14 cellular contexts compared by ENCODE assay signal in genomic region chr14:52789118-52789517, GRCh38. TPM values are rescaled to one million over a fixed set of nuclear protein-coding genes. Genes with fewer than 3 reads are reported as not detected.
DNase-seq lines count a peak whose midpoint lies in the region; ATAC-seq and TF ChIP-seq lines count a peak whose summit lies in the region.
"Had no signal": no experiment of that assay in that cellular context is flagged by ENCODE, and none has a peak within 500 bp of the region (broad histone marks: within the 10 kb centered on the region; RNA-seq: fewer than 3 reads in every experiment).

No MANE protein-coding gene starts in this region.

- peaks cover 6% of the 10 kb centered on the region for H3K36me3 Mint-ChIP-seq in activated CD4-positive, alpha-beta memory T cell treated with anti-CD3 and anti-CD28 coated beads, Interleukin-2, amount 10 ng/mL, durations not matched to agents 7 days and 5 days (ENCODE audit: low read depth)

- H3K9ac ChIP-seq in liver (ENCODE audit: low read depth in 1 of 2, low read length in 2 of 2): peak overlapping the region; percentile 50 to 94

- H3K4me3 ChIP-seq in BE2C (ENCODE audit: low read depth, low read length) (peak overlapping the region; percentile 89), liver (ENCODE audit: low read depth in 1 of 3, low read length in 3 of 3) (peak overlapping the region; percentile 23 to 89 (median 71))
- H3K4me3 ChIP-seq: lower lobe of right lung, transverse colon had no signal

- DNase-seq in BE2C (no peak), HEK293T (ENCODE audit: extremely low spot score) (peak; percentile 9), amniotic stem cell (lab: John Stamatoyannopoulos, UW) (no peak), mucosa of gallbladder (ENCODE audit: low spot score) (no peak)
- no peak for DNase-seq in activated CD4-positive, alpha-beta memory T cell treated with anti-CD3 and anti-CD28 coated beads, Interleukin-2, amount 10 ng/mL, durations not matched to agents 7 days and 5 days
- DNase-seq in stimulated activated CD4-positive, alpha-beta T cell treated with anti-CD3 and anti-CD28 coated beads, Interleukin-4, amount 100 ng/mL, for 4 hours: no peak
- DNase-seq: activated B cell treated with CpG ODN at 0.5 μM for 24 hours; activated naive CD8-positive, alpha-beta T cell treated with anti-CD3 and anti-CD28 coated beads, Interleukin-2, amount 10 ng/mL, durations not matched to agents 7 days and 5 days; lower lobe of right lung; NCI-H2081; RPMI8226; transverse colon had no signal

- no peak overlapping the region for H3K27ac ChIP-seq in liver (ENCODE audit: low read depth in 1 of 2, low read length in 2 of 2)
- H3K27ac ChIP-seq: lower lobe of right lung, transverse colon had no signal

- H3K36me3 ChIP-seq in BE2C (peaks cover 6% of the 10 kb centered on the region; the same call in 1 of the 2 replicates), liver (ENCODE audit: control insufficient read depth in 4 of 4, insufficient read depth in 3 of 4, low read depth in 1 of 4, low read length in 3 of 4) (no peaks in the 10 kb centered on the region)
- H3K36me3 ChIP-seq: lower lobe of right lung, transverse colon had no signal

- H3K4me1 ChIP-seq in BE2C (peaks cover 5% of the 10 kb centered on the region), liver (ENCODE audit: control insufficient read depth in 4 of 4, insufficient read depth in 4 of 4, low read length in 3 of 4) (peaks cover 3 to 18% (median 16%) of the 10 kb centered on the region in 4 donors)

- CTCF ChIA-PET in HEK293T (lab: Yijun Ruan, JAX): interaction anchor here (0.7 to 1.3 kb wide), 2 partner anchors 52 to 1832 kb away, joined by 3 to 7 read pairs; no protein-coding TSS in a partner anchor
- CTCF ChIA-PET in activated CD4-positive, alpha-beta memory T cell treated with anti-CD3 and anti-CD28 coated beads, Interleukin-2, amount 10 ng/mL, durations not matched to agents 7 days and 5 days (lab: Charles Lee): no interaction called here

- no peak overlapping the region for H3K27ac Mint-ChIP-seq in activated CD4-positive, alpha-beta memory T cell treated with anti-CD3 and anti-CD28 coated beads, Interleukin-2, amount 10 ng/mL, durations not matched to agents 7 days and 5 days
- H3K27ac Mint-ChIP-seq: activated B cell treated with CpG ODN at 0.5 μM for 24 hours; activated naive CD8-positive, alpha-beta T cell treated with anti-CD3 and anti-CD28 coated beads, Interleukin-2, amount 10 ng/mL, durations not matched to agents 7 days and 5 days had no signal

- H3K4me1 Mint-ChIP-seq in activated CD4-positive, alpha-beta memory T cell treated with anti-CD3 and anti-CD28 coated beads, Interleukin-2, amount 10 ng/mL, durations not matched to agents 7 days and 5 days: peaks cover 29% of the 10 kb centered on the region

- POLR2A ChIA-PET in HEK293T (lab: Yijun Ruan, JAX): no interaction called here
- POLR2A ChIA-PET in activated CD4-positive, alpha-beta memory T cell treated with anti-CD3 and anti-CD28 coated beads, Interleukin-2, amount 10 ng/mL, durations not matched to agents 7 days and 5 days (lab: Charles Lee): interaction anchor here (1.5 kb wide), 1 partner anchor 15 kb away, joined by 4 read pairs; no protein-coding TSS in a partner anchor

- H3K27me3 ChIP-seq in BE2C (no peaks in the 10 kb centered on the region), liver (ENCODE audit: control insufficient read depth in 4 of 4, insufficient read depth in 4 of 4, low read length in 3 of 4) (no peaks in the 10 kb centered on the region)
- H3K27me3 ChIP-seq: transverse colon had no signal

- TF ChIP-seq CTCF in BE2C (IDR thresholded peaks at IDR 0.05; ENCODE audit: low read depth, low read length) (no peak), liver (IDR thresholded peaks at IDR 0.05; ENCODE audit: low read depth, low read length, missing input control) (no peak)

- H3K4me3 Mint-ChIP-seq in activated CD4-positive, alpha-beta memory T cell treated with anti-CD3 and anti-CD28 coated beads, Interleukin-2, amount 10 ng/mL, durations not matched to agents 7 days and 5 days: peak overlapping the region; percentile 9

- TF ChIP-seq RAD21 in liver (IDR thresholded peaks at IDR 0.05): no peak

- H3K9me3 Mint-ChIP-seq in activated CD4-positive, alpha-beta memory T cell treated with anti-CD3 and anti-CD28 coated beads, Interleukin-2, amount 10 ng/mL, durations not matched to agents 7 days and 5 days: no peaks in the 10 kb centered on the region
- H3K9me3 Mint-ChIP-seq: activated B cell treated with CpG ODN at 0.5 μM for 24 hours; activated naive CD8-positive, alpha-beta T cell treated with anti-CD3 and anti-CD28 coated beads, Interleukin-2, amount 10 ng/mL, durations not matched to agents 7 days and 5 days had no signal

- H3K27me3 Mint-ChIP-seq in activated CD4-positive, alpha-beta memory T cell treated with anti-CD3 and anti-CD28 coated beads, Interleukin-2, amount 10 ng/mL, durations not matched to agents 7 days and 5 days: no peaks in the 10 kb centered on the region
- H3K27me3 Mint-ChIP-seq: activated B cell treated with CpG ODN at 0.5 μM for 24 hours; activated naive CD8-positive, alpha-beta T cell treated with anti-CD3 and anti-CD28 coated beads, Interleukin-2, amount 10 ng/mL, durations not matched to agents 7 days and 5 days had no signal

- H3K9me3 ChIP-seq in BE2C (no peaks in the 10 kb centered on the region), liver (ENCODE audit: control insufficient read depth in 4 of 4, low read length in 3 of 4) (no peaks in the 10 kb centered on the region)
- H3K9me3 ChIP-seq: lower lobe of right lung, transverse colon had no signal

- 46% methylated on average over 2 of the region's 2 CpGs for WGBS in liver

- ATAC-seq in GM21717 (IDR thresholded peaks at IDR 0.05; ENCODE audit: unreplicated experiment): no peak
- ATAC-seq: lower lobe of right lung had no signal

TF ChIP-seq in HEK293T, 16 proteins besides CTCF, POLR2A, EP300 and RAD21 (continues in another document):
- TF ChIP-seq ELF4 (IDR thresholded peaks at IDR 0.05): no peak
- no peak for TF ChIP-seq FOXM1 (IDR thresholded peaks at IDR 0.05; ENCODE audit: borderline replicate concordance)
- TF ChIP-seq L3MBTL2 (conservative IDR thresholded peaks at IDR 0.05): no peak
- no peak for TF ChIP-seq LEF1 (IDR thresholded peaks at IDR 0.05; ENCODE audit: borderline replicate concordance)
- no peak for TF ChIP-seq BHLHE40 (IDR thresholded peaks at IDR 0.05; ENCODE audit: borderline replicate concordance)
- TF ChIP-seq SP1 (IDR thresholded peaks at IDR 0.05): no peak
- TF ChIP-seq PKNOX1 (IDR thresholded peaks at IDR 0.05): no peak
- TF ChIP-seq ZNF384 (IDR thresholded peaks at IDR 0.05): no peak
- no peak for TF ChIP-seq FOXK2 (IDR thresholded peaks at IDR 0.05)
- no peak for TF ChIP-seq ARNT (IDR thresholded peaks at IDR 0.05)
- no peak for TF ChIP-seq SUZ12 (IDR thresholded peaks at IDR 0.05)
- no peak for TF ChIP-seq NFRKB (IDR thresholded peaks at IDR 0.05)
- no peak for TF ChIP-seq TARDBP (IDR thresholded peaks at IDR 0.05)
- no peak for TF ChIP-seq FOXA1 (IDR thresholded peaks at IDR 0.05)
- TF ChIP-seq CTBP1 (IDR thresholded peaks at IDR 0.05; ENCODE audit: borderline replicate concordance): no peak

TF ChIP-seq in liver, 16 proteins besides CTCF, POLR2A, EP300 and RAD21:
- no peak for TF ChIP-seq NR2F2 (IDR thresholded peaks at IDR 0.05)
- TF ChIP-seq, protein P1, sequence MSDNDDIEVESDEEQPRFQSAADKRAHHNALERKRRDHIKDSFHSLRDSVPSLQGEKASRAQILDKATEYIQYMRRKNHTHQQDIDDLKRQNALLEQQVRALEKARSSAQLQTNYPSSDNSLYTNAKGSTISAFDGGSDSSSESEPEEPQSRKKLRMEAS (IDR thresholded peaks at IDR 0.05): no peak
- no peak for TF ChIP-seq ZBTB33 (IDR thresholded peaks at IDR 0.05)
- no peak for TF ChIP-seq YY1 (IDR thresholded peaks at IDR 0.05)
- TF ChIP-seq HNF4G (IDR thresholded peaks at IDR 0.05): no peak

RNA-seq across cellular contexts. Expression of gene GNPNAT1, which starts 2.3 kb away (rescaled TPM):
- polyA plus RNA-seq in BE2C (2012; ENCODE audit: insufficient read depth, insufficient read length, low read depth): 19.1 TPM
- total RNA-seq in activated CD4-positive, alpha-beta memory T cell treated with anti-CD3 and anti-CD28 coated beads, Interleukin-2, amount 10 ng/mL, durations not matched to agents 7 days and 5 days: 10 to 100 TPM; 10.1 to 13.2 TPM
- total RNA-seq in liver: 10 to 100 TPM; 25.1 to 50.9 TPM
- 10 to 100 TPM; 24.9 to 29.4 TPM for polyA plus RNA-seq in liver
- total RNA-seq in mucosa of gallbladder: 18.9 TPM

RNA-seq across cellular contexts. Expression of gene STYX, which starts 59.2 kb away (rescaled TPM):
- 1.8 TPM for polyA plus RNA-seq in BE2C (2012; ENCODE audit: insufficient read depth, insufficient read length, low read depth)
- 10 to 100 TPM; 21.0 to 25.1 TPM for total RNA-seq in activated CD4-positive, alpha-beta memory T cell treated with anti-CD3 and anti-CD28 coated beads, Interleukin-2, amount 10 ng/mL, durations not matched to agents 7 days and 5 days
- total RNA-seq in liver (10 to 100 TPM; 18.7 to 21.2 TPM), mucosa of gallbladder (9.0 TPM)
- polyA plus RNA-seq in liver: 10 to 100 TPM in 1 of 2 donors, 1 to 10 TPM in 1; 5.9 to 15.8 TPM
